In the genomic region with DNA sequence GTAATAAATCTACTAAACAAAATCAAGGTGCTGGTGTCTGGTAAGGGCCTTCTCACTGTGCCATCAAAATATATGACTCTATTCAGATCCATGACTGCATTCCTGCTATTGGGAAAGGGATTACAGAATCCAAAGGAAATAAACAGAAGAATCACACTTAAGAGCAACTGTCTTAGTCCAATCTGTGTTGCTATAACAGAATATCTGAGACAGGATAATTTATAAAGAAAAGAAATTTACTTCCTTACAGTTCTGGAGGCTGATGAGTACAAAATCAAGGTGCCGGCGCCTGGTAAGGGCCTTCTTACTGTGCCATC, we compare ENCODE assay signal across 21 cellular contexts. TPM values are rescaled to one million over a fixed set of nuclear protein-coding genes. Genes with fewer than 3 reads are reported as not detected.
A peak's percentile ranks its signal among the peaks of the same experiment; 100 is the strongest.
DNase-seq lines count a peak whose midpoint lies in the region; ATAC-seq, FAIRE-seq and TF ChIP-seq lines count a peak whose summit lies in the region.
"Had no signal": no experiment of that assay in that cellular context is flagged by ENCODE, and none has a peak within 500 bp of the region (broad histone marks: within the 10 kb centered on the region; RNA-seq: fewer than 3 reads in every experiment).

No MANE protein-coding gene starts in this region.

- H3K36me3 ChIP-seq in body of pancreas (replicated peaks in 1 of 2; ENCODE audit: insufficient read depth in 1 of 2, low read depth in 2 of 2) (no peaks in the 10 kb centered on the region), lower lobe of right lung (no peaks in the 10 kb centered on the region), stomach (peaks cover 0 to 3% (median 0%) of the 10 kb centered on the region in 4 donors)
- H3K36me3 ChIP-seq: BE2C, neutrophil had no signal

- intact Hi-C loops in body of pancreas (cut with DNase I) = no loop called here
- intact Hi-C loops in lower lobe of right lung (cut with DNase I) = no loop called here
- intact Hi-C loops in stomach (cut with DNase I; ENCODE audit: low total_unique reads) = no loop called here

- H3K27me3 ChIP-seq in body of pancreas = no peaks in the 10 kb centered on the region
- no peaks in the 10 kb centered on the region for H3K27me3 ChIP-seq in lower lobe of right lung (ENCODE audit: low read depth)
- H3K27me3 ChIP-seq in stomach = no peaks in the 10 kb centered on the region
- H3K27me3 ChIP-seq: BE2C, neutrophil had no signal

- no peak for ATAC-seq in body of pancreas
- no peak for ATAC-seq in lower lobe of right lung
- no peak for ATAC-seq in HG02981 (IDR thresholded peaks at IDR 0.05; ENCODE audit: unreplicated experiment)
- ATAC-seq: activated CD4-positive, CD25-positive, alpha-beta regulatory T cell treated with anti-CD3 and anti-CD28 coated beads, Interleukin-2, amount 50 U/mL, for 24 hours; T-helper 17 cell had no signal

- TF ChIP-seq CTCF in body of pancreas (IDR thresholded peaks at IDR 0.05) = no peak
- no peak for TF ChIP-seq CTCF in lower lobe of right lung (IDR thresholded peaks at IDR 0.05)
- TF ChIP-seq CTCF in stomach (IDR thresholded peaks at IDR 0.05) = no peak

- no peak for TF ChIP-seq EP300 in stomach (IDR thresholded peaks at IDR 0.05)

- FAIRE-seq in urothelium cell line (lab: Jason Lieb, UNC) = no peak
- FAIRE-seq: colon, D721Med had no signal

- H3K9me3 ChIP-seq in body of pancreas (no peaks in the 10 kb centered on the region), lower lobe of right lung (no peaks in the 10 kb centered on the region), stomach (no peaks in the 10 kb centered on the region)
- H3K9me3 ChIP-seq: BE2C, neutrophil had no signal

- H3K27ac ChIP-seq in body of pancreas (peak overlapping the region; percentile 1 to 64 (median 46)), lower lobe of right lung (peak overlapping the region; percentile 59), stomach (peak overlapping the region in 4 of 5 donors; percentile 56 to 72 (median 64))
- H3K27ac ChIP-seq: neutrophil had no signal

- DNase-seq in GM04503 (ENCODE audit: low read depth) (peak; percentile 39), body of pancreas (no peak), lower lobe of right lung (no peak), stomach (no peak), NCI-H2196 treated with DMSO at 0.1 percent for 48 hours (lab: John Stamatoyannopoulos, UW; ENCODE audit: unreplicated experiment) (no peak), urothelium cell line (ENCODE audit: low spot score) (no peak)
- DNase-seq: activated effector memory CD4-positive, alpha-beta T cell treated with anti-CD3 and anti-CD28 coated beads, Interleukin-2, amount 50 U/mL, for 16 hours; amygdala; BE2C; GF-D8; midbrain; NCI-H1436; NCI-H345; stimulated activated CD4-positive, alpha-beta T cell treated with anti-CD3 and anti-CD28 coated beads, Interleukin-12 subunit alpha, Interleukin-12 subunit beta, amount 100 ng/mL, for 4 hours; stimulated activated naive CD4-positive, alpha-beta T cell; T-helper 17 cell had no signal

- no peak overlapping the region for H3K4me3 ChIP-seq in body of pancreas
- no peak overlapping the region for H3K4me3 ChIP-seq in lower lobe of right lung
- no peak overlapping the region for H3K4me3 ChIP-seq in stomach

- peaks cover 14% of the 10 kb centered on the region for H3K4me1 ChIP-seq in body of pancreas
- H3K4me1 ChIP-seq in lower lobe of right lung = peaks cover 25% of the 10 kb centered on the region
- peaks cover 5 to 39% (median 27%) of the 10 kb centered on the region in 4 donors for H3K4me1 ChIP-seq in stomach
- H3K4me1 ChIP-seq: BE2C had no signal

- 96 to 97% methylated on average over 2 of the region's 2 CpGs for WGBS in body of pancreas, 2 donors
- WGBS in stomach, 5 donors = 85 to 96% (median 90%) methylated on average over 2 of the region's 2 CpGs

- TF ChIP-seq POLR2A in body of pancreas (IDR thresholded peaks at IDR 0.05) (no peak), stomach (IDR thresholded peaks at IDR 0.05) (no peak)

RNA-seq across cellular contexts. Expression of a gene that starts 51.4 kb away (rescaled TPM):
- total RNA-seq in body of pancreas (10 to 100 TPM; 25.9 to 60.3 TPM), lower lobe of right lung (25.5 TPM), stomach (10 to 100 TPM; 19.7 to 53.7 (median 32.4) TPM)
- polyA plus RNA-seq in stomach = 10 to 100 TPM; 11.9 to 29.2 (median 13.0) TPM

RNA-seq across cellular contexts. Expression of a gene that starts 53.8 kb away (rescaled TPM):
- total RNA-seq in body of pancreas = 10 to 100 TPM; 24.7 to 41.5 TPM
- 24.1 TPM for total RNA-seq in lower lobe of right lung
- 10 to 100 TPM in 4 of 5 donors, 1 to 10 TPM in 1; 5.5 to 71.2 (median 41.1) TPM for total RNA-seq in stomach
- polyA plus RNA-seq in stomach = 10 to 100 TPM in 2 of 3 donors, 1 to 10 TPM in 1; 9.6 to 15.3 (median 13.3) TPM

RNA-seq across cellular contexts. Expression of a gene that starts 58.9 kb away (rescaled TPM):
- 1 to 10 TPM in 1 of 2 donors, not detected in 1; 2.1 TPM for total RNA-seq in body of pancreas
- total RNA-seq in lower lobe of right lung = 2.4 TPM
- total RNA-seq in stomach = 1 to 10 TPM in 2 of 5 donors, under 1 TPM in 1, not detected in 2; 0.29 to 4.3 (median 2.2) TPM
- polyA plus RNA-seq in stomach = 1 to 10 TPM in 2 of 3 donors, under 1 TPM in 1; 0.95 to 1.7 (median 1.4) TPM

RNA-seq across cellular contexts. Expression of a gene that starts 59.3 kb away (rescaled TPM):
- total RNA-seq in body of pancreas (10 to 100 TPM in 1 of 2 donors, 1 to 10 TPM in 1; 7.8 to 31.6 TPM), lower lobe of right lung (16.3 TPM), stomach (10 to 100 TPM in 1 of 5 donors, 1 to 10 TPM in 3, not detected in 1; 3.9 to 51.9 (median 5.3) TPM)
- 10 to 100 TPM; 40.2 to 50.7 (median 40.7) TPM for polyA plus RNA-seq in stomach
